Comparison of ENCODE assay signal across 15 cellular contexts in genomic region chr1:21435646-21436487, GRCh38. TPM values are rescaled to one million over a fixed set of nuclear protein-coding genes. Genes with fewer than 3 reads are reported as not detected.
DNase-seq lines count a peak whose midpoint lies in the region; ATAC-seq, FAIRE-seq and TF ChIP-seq lines count a peak whose summit lies in the region.
"Had no signal": no experiment of that assay in that cellular context is flagged by ENCODE, and none has a peak within 500 bp of the region (broad histone marks: within the 10 kb centered on the region; RNA-seq: fewer than 3 reads in every experiment).

No MANE protein-coding gene starts in this region.

- H3K14ac ChIP-seq in mesenchymal stem cell (ENCODE audit: low read length in 2 of 2), result no peak overlapping the region

- WGBS in heart left ventricle, 4 donors, result 79 to 84% (median 84%) methylated on average over 10 to 20 of the region's 20 CpGs
- 87 to 88% methylated on average over 12 to 20 of the region's 20 CpGs for WGBS in endodermal cell (ENCODE audit: insufficient coverage in 1 of 2, insufficient read length in 1 of 2), 2 experiments
- 78% methylated on average over 17 of the region's 20 CpGs for WGBS in mesenchymal stem cell

- no peak for TF ChIP-seq POLR2A in heart left ventricle (IDR thresholded peaks at IDR 0.05)

- no peak overlapping the region for H2AFZ ChIP-seq in mesenchymal stem cell (ENCODE audit: low read depth, low read length)
- H2AFZ ChIP-seq: PC-9 had no signal

- H3K9me3 Mint-ChIP-seq in endodermal cell, result no peaks in the 10 kb centered on the region
- H3K9me3 Mint-ChIP-seq: activated T-helper 17 cell treated with anti-CD3 and anti-CD28 coated beads, Interleukin-2, amount 50 U/mL, for 72 hours; CD4-positive, alpha-beta memory T cell had no signal

- H4K8ac ChIP-seq in mesenchymal stem cell (ENCODE audit: low read length), result peak overlapping the region; percentile 84

- DNase-seq in left ventricle myocardium inferior (no peak), heart left ventricle (no peak), endodermal cell (no peak), mesenchymal stem cell (no peak), DMS114 treated with DMSO at 0.1 percent for 48 hours (lab: John Stamatoyannopoulos, UW; ENCODE audit: unreplicated experiment) (no peak), RCC 7860 (ENCODE audit: low spot score) (no peak), kidney glomerular epithelial cell (lab: John Stamatoyannopoulos, UW) (no peak)
- DNase-seq: CD4-positive, alpha-beta memory T cell; GOT3; MG63; NCI-H526 treated with DMSO at 0.1 percent for 48 hours; WERI-Rb-1 had no signal

- peak overlapping the region; percentile 64 for H3K4me3 Mint-ChIP-seq in endodermal cell
- H3K4me3 Mint-ChIP-seq: activated T-helper 17 cell treated with anti-CD3 and anti-CD28 coated beads, Interleukin-2, amount 50 U/mL, for 72 hours had no signal

- no peak for ATAC-seq in heart left ventricle
- ATAC-seq: activated T-helper 17 cell treated with anti-CD3 and anti-CD28 coated beads, Interleukin-2, amount 50 U/mL, for 72 hours had no signal

- H3K4me3 ChIP-seq in left ventricle myocardium inferior (peak overlapping the region; percentile 62), heart left ventricle (peak overlapping the region in 6 of 12 donors; percentile 25 to 51 (median 41)), endodermal cell (ENCODE audit: low read length) (no peak overlapping the region), mesenchymal stem cell (ENCODE audit: insufficient read depth in 1 of 2, low read depth in 1 of 2, low read length in 2 of 2) (peak overlapping the region in 1 of 2 experiments; percentile 49), subcutaneous abdominal adipose tissue (ENCODE audit: low read depth in 1 of 5, low read length in 5 of 5) (peak overlapping the region in 3 of 5 donors; percentile 29 to 69 (median 60))
- H3K4me3 ChIP-seq: MG63, PC-9 had no signal

- no peak for FAIRE-seq in RCC 7860 (lab: Jason Lieb, UNC)

- no peak overlapping the region for H4K91ac ChIP-seq in mesenchymal stem cell (ENCODE audit: low read length)

- no peak overlapping the region for H2BK5ac ChIP-seq in mesenchymal stem cell (ENCODE audit: low read depth, low read length, poor library complexity, severe bottlenecking)

- H2AK5ac ChIP-seq in mesenchymal stem cell (ENCODE audit: low read length, severe bottlenecking), result no peak overlapping the region

- H2BK12ac ChIP-seq in mesenchymal stem cell (ENCODE audit: low read length in 2 of 2), result no peak overlapping the region

- H3K27ac ChIP-seq in left ventricle myocardium inferior (replicated peaks) (no peak overlapping the region), heart left ventricle (no peak overlapping the region), endodermal cell (ENCODE audit: low read depth, low read length) (no peak overlapping the region), mesenchymal stem cell (ENCODE audit: low read length, poor library complexity, severe bottlenecking) (no peak overlapping the region), subcutaneous abdominal adipose tissue (ENCODE audit: low read depth, low read length) (no peak overlapping the region)
- H3K27ac ChIP-seq: PC-9, WERI-Rb-1 had no signal

- H3K27me3 ChIP-seq in left ventricle myocardium inferior (ENCODE audit: low read depth) (peaks cover 13% of the 10 kb centered on the region), heart left ventricle (peaks cover 0 to 7% (median 0%) of the 10 kb centered on the region in 9 donors), endodermal cell (ENCODE audit: control insufficient read depth, insufficient read depth, low read length, poor library complexity, severe bottlenecking) (no peaks in the 10 kb centered on the region), mesenchymal stem cell (ENCODE audit: control insufficient read depth in 1 of 2, insufficient read depth in 1 of 2, low read length in 2 of 2) (peaks cover 0 to 7% of the 10 kb centered on the region in 2 experiments), subcutaneous abdominal adipose tissue (ENCODE audit: control insufficient read depth in 5 of 5, insufficient read depth in 4 of 5, low read length in 5 of 5) (peaks cover 0 to 2% (median 0%) of the 10 kb centered on the region in 5 donors)
- H3K27me3 ChIP-seq: MG63 had no signal

- H3K4me2 ChIP-seq in mesenchymal stem cell (ENCODE audit: low read length, poor library complexity, severe bottlenecking), result peak overlapping the region; percentile 77
- H3K4me2 ChIP-seq: PC-9 had no signal

- no peaks in the 10 kb centered on the region for H3K36me3 Mint-ChIP-seq in endodermal cell (ENCODE audit: low read depth)

- H3K27ac Mint-ChIP-seq in endodermal cell, result no peak overlapping the region
- H3K27ac Mint-ChIP-seq: activated T-helper 17 cell treated with anti-CD3 and anti-CD28 coated beads, Interleukin-2, amount 50 U/mL, for 72 hours; CD4-positive, alpha-beta memory T cell had no signal

- intact Hi-C loops in left ventricle myocardium inferior (cut with micrococcal nuclease), result no loop called here
- intact Hi-C loops in heart left ventricle (cut with DNase I), result no loop called here

- H3K23ac ChIP-seq in mesenchymal stem cell (ENCODE audit: low read length in 2 of 2), result no peak overlapping the region

- H3K18ac ChIP-seq in mesenchymal stem cell (ENCODE audit: low read depth in 1 of 2, low read length in 2 of 2), result peak overlapping the region in 1 of 2 experiments; percentile 79

- peaks cover 25% of the 10 kb centered on the region for H3K27me3 Mint-ChIP-seq in endodermal cell (ENCODE audit: insufficient read depth)

- H3K4me1 Mint-ChIP-seq in endodermal cell, result peaks cover 5% of the 10 kb centered on the region

- TF ChIP-seq CTCF in left ventricle myocardium inferior (IDR thresholded peaks at IDR 0.05; ENCODE audit: borderline replicate concordance), result no peak
- TF ChIP-seq CTCF in heart left ventricle (IDR thresholded peaks at IDR 0.05), result no peak
- no peak for TF ChIP-seq CTCF in endodermal cell (conservative IDR thresholded peaks at IDR 0.05)

- H2BK120ac ChIP-seq in mesenchymal stem cell (ENCODE audit: low read depth, low read length), result no peak overlapping the region

- H3K9me3 ChIP-seq in left ventricle myocardium inferior (replicated peaks), result no peaks in the 10 kb centered on the region
- no peaks in the 10 kb centered on the region for H3K9me3 ChIP-seq in heart left ventricle
- no peaks in the 10 kb centered on the region for H3K9me3 ChIP-seq in endodermal cell (ENCODE audit: control insufficient read depth, low read length)
- no peaks in the 10 kb centered on the region for H3K9me3 ChIP-seq in mesenchymal stem cell (ENCODE audit: control insufficient read depth, low read length)
- H3K9me3 ChIP-seq in subcutaneous abdominal adipose tissue (ENCODE audit: control insufficient read depth in 5 of 5, low read length in 5 of 5), result no peaks in the 10 kb centered on the region
- H3K9me3 ChIP-seq: MG63 had no signal

- H3K4ac ChIP-seq in mesenchymal stem cell (ENCODE audit: low read depth in 1 of 2, low read length in 2 of 2), result no peak overlapping the region

- no peak overlapping the region for H3K9ac ChIP-seq in endodermal cell (ENCODE audit: extremely low read depth, low read length, poor library complexity, severe bottlenecking)
- H3K9ac ChIP-seq in mesenchymal stem cell (ENCODE audit: low read length), result no peak overlapping the region
- peak overlapping the region in 1 of 5 donors; percentile 74 for H3K9ac ChIP-seq in subcutaneous abdominal adipose tissue (ENCODE audit: low read length in 5 of 5)

- H2BK15ac ChIP-seq in mesenchymal stem cell (ENCODE audit: low read depth, poor library complexity, severe bottlenecking), result peak overlapping the region; percentile 86

- no peaks in the 10 kb centered on the region for H3K79me1 ChIP-seq in mesenchymal stem cell (replicated peaks; ENCODE audit: low read length, poor library complexity, severe bottlenecking)

- H3K36me3 ChIP-seq in left ventricle myocardium inferior (no peaks in the 10 kb centered on the region), heart left ventricle (no peaks in the 10 kb centered on the region), endodermal cell (ENCODE audit: control insufficient read depth, insufficient read depth, low read length) (no peaks in the 10 kb centered on the region), mesenchymal stem cell (ENCODE audit: control insufficient read depth in 1 of 2, insufficient read depth in 2 of 2, low read depth in 1 of 2, low read length in 2 of 2) (no peaks in the 10 kb centered on the region), subcutaneous abdominal adipose tissue (ENCODE audit: control insufficient read depth in 5 of 5, insufficient read depth in 5 of 5, low read length in 5 of 5) (no peaks in the 10 kb centered on the region)
- H3K36me3 ChIP-seq: MG63, WERI-Rb-1 had no signal

- H3K4me1 ChIP-seq in left ventricle myocardium inferior (peaks cover 25% of the 10 kb centered on the region), heart left ventricle (peaks cover 0 to 17% (median 5%) of the 10 kb centered on the region in 12 donors), endodermal cell (ENCODE audit: control insufficient read depth, insufficient read depth, low read length) (no peaks in the 10 kb centered on the region), mesenchymal stem cell (ENCODE audit: control insufficient read depth, insufficient read depth, low read depth, low read length) (peaks cover 9% of the 10 kb centered on the region), subcutaneous abdominal adipose tissue (ENCODE audit: control insufficient read depth in 5 of 5, insufficient read depth in 5 of 5, low read length in 5 of 5) (peaks cover 0 to 23% (median 20%) of the 10 kb centered on the region in 5 donors)

RNA-seq across cellular contexts. Expression of gene NBPF3, which starts 4.1 kb away (rescaled TPM):
- 5.1 TPM for total RNA-seq in left ventricle myocardium inferior
- 1 to 10 TPM; 1.6 to 7.3 (median 4.1) TPM for total RNA-seq in heart left ventricle
- 1 to 10 TPM; 1.1 to 1.4 TPM for polyA plus RNA-seq in heart left ventricle
- total RNA-seq in endodermal cell, result 10 to 100 TPM; 15.5 to 22.1 TPM
- polyA plus RNA-seq in endodermal cell (2013, experiment 1 of 2), result 13.7 TPM
- 14.4 TPM for polyA plus RNA-seq in endodermal cell (2013, experiment 2 of 2)
- 7.9 TPM for polyA plus RNA-seq in mesenchymal stem cell (2013, experiment 1 of 2)
- 8.8 TPM for polyA plus RNA-seq in mesenchymal stem cell (2013, experiment 2 of 2)
